ENCODE assay signal across 20 cellular contexts in the genomic region with DNA sequence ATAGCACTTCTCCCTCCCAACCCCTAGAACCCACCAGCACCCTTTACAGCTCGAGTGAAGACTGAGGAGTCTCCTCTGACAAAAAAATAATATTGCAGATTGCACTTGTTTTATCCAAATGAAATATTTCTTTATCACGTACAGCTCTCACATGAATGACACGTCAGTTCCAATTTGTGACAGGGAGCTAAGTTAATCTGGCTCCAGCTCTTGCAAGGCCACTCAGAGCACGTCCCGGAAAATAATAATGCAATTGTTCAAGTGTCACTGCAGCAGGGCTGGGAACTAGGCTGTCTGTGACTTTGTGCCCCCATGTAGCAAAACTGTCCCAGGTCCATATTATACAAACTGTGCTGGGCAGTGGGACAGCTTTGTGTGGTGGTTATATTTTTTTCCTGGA.
"Had no signal": no experiment of that assay in that cellular context is flagged by ENCODE, and none has a peak within 500 bp of the region (broad histone marks: within the 10 kb centered on the region; RNA-seq: fewer than 3 reads in every experiment).

No MANE protein-coding gene starts in this region.

- H3K4me3 ChIP-seq: SK-N-MC had no signal

- H3K27ac ChIP-seq: SK-N-MC had no signal

- DNase-seq: activated B cell treated with CpG ODN at 0.5 μM for 24 hours; activated CD4-positive, alpha-beta memory T cell treated with anti-CD3 and anti-CD28 coated beads, Interleukin-2, amount 10 ng/mL, durations not matched to agents 7 days and 5 days; activated CD4-positive, alpha-beta T cell treated with anti-CD3 and anti-CD28 coated beads for 1 hour; activated gamma-delta T cell; activated naive CD4-positive, alpha-beta T cell treated with anti-CD3 and anti-CD28 coated beads for 36 hours; activated T-cell treated with anti-CD3 and anti-CD28 coated beads for 4 hours; activated T-cell treated with anti-CD3 and anti-CD28 coated beads, Interleukin-2, amount 50 U/mL, for 48 hours; Kasumi-1; KBM-7; NCI-H1105 treated with DMSO at 0.1 percent for 48 hours; NCI-H146; NCI-H187 treated with DMSO at 0.1 percent for 48 hours; NCI-H2081 treated with DMSO at 0.1 percent for 48 hours; NCI-H226; NCI-H510A; NCI-H526 treated with DMSO at 0.1 percent for 48 hours; NCI-H82; RPMI8226; T1000 had no signal
